15 cellular contexts compared by ENCODE assay signal in genomic region chr7:949021-949934, GRCh38. TPM values are rescaled to one million over a fixed set of nuclear protein-coding genes. Genes with fewer than 3 reads are reported as not detected.
DNase-seq lines count a peak whose midpoint lies in the region; ATAC-seq and TF ChIP-seq lines count a peak whose summit lies in the region.
"Had no signal": no experiment of that assay in that cellular context is flagged by ENCODE, and none has a peak within 500 bp of the region (broad histone marks: within the 10 kb centered on the region; RNA-seq: fewer than 3 reads in every experiment).

No MANE protein-coding gene starts in this region.

- no peak for ATAC-seq in activated naive CD8-positive, alpha-beta T cell treated with anti-CD3 and anti-CD28 coated beads, Interleukin-2, amount 50 U/mL, for 24 hours
- no peak for ATAC-seq in mucosa of descending colon
- no peak for ATAC-seq in HG03159 (IDR thresholded peaks at IDR 0.05; ENCODE audit: unreplicated experiment)

- H3K4me3 Mint-ChIP-seq in activated naive CD8-positive, alpha-beta T cell treated with anti-CD3 and anti-CD28 coated beads, Interleukin-2, amount 50 U/mL, for 24 hours, result no peak overlapping the region
- H3K4me3 Mint-ChIP-seq: T-helper 1 cell treated with Interleukin-12 subunit alpha and Interleukin-12 subunit beta and Interleukin-4 antibody, amounts not matched to agents 30 μg/mL and 1 μg/mL, for 36 hours had no signal

- H3K4me3 ChIP-seq in BLaER1 (no peak overlapping the region), H7 (ENCODE audit: insufficient read depth, low read depth, low read length) (no peak overlapping the region), mucosa of descending colon (no peak overlapping the region), HAP-1 (no peak overlapping the region)
- H3K4me3 ChIP-seq: hepatocyte had no signal

- H3K27me3 ChIP-seq in BLaER1, result no peaks in the 10 kb centered on the region
- H3K27me3 ChIP-seq in H7 (ENCODE audit: control insufficient read depth, insufficient read depth, low read length), result peaks cover 14% of the 10 kb centered on the region
- no peaks in the 10 kb centered on the region for H3K27me3 ChIP-seq in HAP-1 (ENCODE audit: low read depth)

- peak overlapping the region; percentile 39 for H3K27ac Mint-ChIP-seq in activated naive CD8-positive, alpha-beta T cell treated with anti-CD3 and anti-CD28 coated beads, Interleukin-2, amount 50 U/mL, for 24 hours
- H3K27ac Mint-ChIP-seq: T-helper 1 cell treated with Interleukin-12 subunit alpha and Interleukin-12 subunit beta and Interleukin-4 antibody, amounts not matched to agents 30 μg/mL and 1 μg/mL, for 36 hours had no signal

- peaks cover 47% of the 10 kb centered on the region for H3K4me1 ChIP-seq in BLaER1
- peaks cover 25% of the 10 kb centered on the region for H3K4me1 ChIP-seq in mucosa of descending colon (ENCODE audit: low read depth)
- no peaks in the 10 kb centered on the region for H3K4me1 ChIP-seq in HAP-1

- intact Hi-C loops in mucosa of descending colon (cut with DNase I, micrococcal nuclease), result no loop called here

- in situ Hi-C loops in HAP-1 (cut with MboI; ENCODE audit: low sequenced_read_pairs), result no loop called here

- H3K27me3 Mint-ChIP-seq in activated naive CD8-positive, alpha-beta T cell treated with anti-CD3 and anti-CD28 coated beads, Interleukin-2, amount 50 U/mL, for 24 hours, result no peaks in the 10 kb centered on the region

- H3K9me3 ChIP-seq in BLaER1, result no peaks in the 10 kb centered on the region
- no peaks in the 10 kb centered on the region for H3K9me3 ChIP-seq in mucosa of descending colon
- no peaks in the 10 kb centered on the region for H3K9me3 ChIP-seq in HAP-1

- no peak overlapping the region; the same call in 1 of the 2 replicates for H3K9ac ChIP-seq in BLaER1

- no peak for TF ChIP-seq CTCF in mucosa of descending colon (IDR thresholded peaks at IDR 0.05)

- peaks cover 13% of the 10 kb centered on the region for H3K36me3 Mint-ChIP-seq in activated naive CD8-positive, alpha-beta T cell treated with anti-CD3 and anti-CD28 coated beads, Interleukin-2, amount 50 U/mL, for 24 hours (ENCODE audit: low read depth)

- DNase-seq in H7 (peak; percentile 56), mucosa of descending colon (peak in 2 of 3 donors; percentile 47 to 55), DMS153 treated with DMSO at 0.1 percent for 48 hours (lab: John Stamatoyannopoulos, UW; ENCODE audit: unreplicated experiment) (no peak), COLO668 (lab: John Stamatoyannopoulos, UW; ENCODE audit: unreplicated experiment) (no peak), HAP-1 (ENCODE audit: low spot score in 2 of 2) (no peak)
- DNase-seq in activated naive CD8-positive, alpha-beta T cell treated with anti-CD3 and anti-CD28 coated beads, Interleukin-2, amount 50 U/mL, for 24 hours, result no peak
- DNase-seq: mesendoderm; NCI-H2171; stimulated activated CD4-positive, alpha-beta T cell treated with anti-CD3 and anti-CD28 coated beads, Interleukin-1b, Interleukin-23, amount 100 ng/mL, for 48 hours had no signal

- peaks cover 17% of the 10 kb centered on the region for H3K4me1 Mint-ChIP-seq in activated naive CD8-positive, alpha-beta T cell treated with anti-CD3 and anti-CD28 coated beads, Interleukin-2, amount 50 U/mL, for 24 hours

- peaks cover 59% of the 10 kb centered on the region for H4K20me1 ChIP-seq in BLaER1

- peak overlapping the region; percentile 63 for H3K4me2 ChIP-seq in BLaER1
- H3K4me2 ChIP-seq: hepatocyte had no signal

- H3K27ac ChIP-seq in BLaER1, result peak overlapping the region; percentile 20
- H3K27ac ChIP-seq: hepatocyte had no signal

- no peaks in the 10 kb centered on the region for H3K9me3 Mint-ChIP-seq in activated naive CD8-positive, alpha-beta T cell treated with anti-CD3 and anti-CD28 coated beads, Interleukin-2, amount 50 U/mL, for 24 hours
- H3K9me3 Mint-ChIP-seq: T-helper 1 cell treated with Interleukin-12 subunit alpha and Interleukin-12 subunit beta and Interleukin-4 antibody, amounts not matched to agents 30 μg/mL and 1 μg/mL, for 36 hours had no signal

- peaks cover 26% of the 10 kb centered on the region for H3K36me3 ChIP-seq in BLaER1
- H3K36me3 ChIP-seq in H7 (replicated peaks; ENCODE audit: control insufficient read depth, insufficient read depth, low read length), result no peaks in the 10 kb centered on the region
- H3K36me3 ChIP-seq in mucosa of descending colon (ENCODE audit: low read depth), result no peaks in the 10 kb centered on the region
- no peaks in the 10 kb centered on the region for H3K36me3 ChIP-seq in HAP-1 (replicated peaks)

RNA-seq across cellular contexts. Expression of gene ADAP1, which starts 5.2 kb away (rescaled TPM):
- total RNA-seq in H7 (2014; rRNA removed; shearing (Covaris generic)), result 4.9 and 5.0 TPM in 2 replicates
- total RNA-seq in mucosa of descending colon, result 100 to 1,000 TPM in 1 of 3 donors, 10 to 100 TPM in 2; 80.7 to 153 (median 98.8) TPM

RNA-seq across cellular contexts. Expression of gene COX19, which starts 26.1 kb away (rescaled TPM):
- total RNA-seq in H7 (2014; rRNA removed; shearing (Covaris generic)), result 8.4 and 12.9 TPM in 2 replicates
- total RNA-seq in mucosa of descending colon, result 10 to 100 TPM; 14.9 to 20.9 (median 15.8) TPM

RNA-seq across cellular contexts. Expression of gene CYP2W1, which starts 33.7 kb away (rescaled TPM):
- not detected in 2 replicates for total RNA-seq in H7 (2014; rRNA removed; shearing (Covaris generic))
- total RNA-seq in mucosa of descending colon, result 1 to 10 TPM in 2 of 3 donors, under 1 TPM in 1; 0.47 to 2.3 (median 2.1) TPM
- total RNA-seq: bronchial epithelial cell, epithelial cell of proximal tubule had no signal

Comparison
In these comparisons a context has a peak if more than half of its experiments do, and no peak if none do; other contexts are left out.
1. DNase-seq: peak in H7 (single experiment) and mucosa of descending colon (2 of 3); none in activated naive CD8-positive, alpha-beta T cell treated with anti-CD3 and anti-CD28 coated beads, Interleukin-2, amount 50 U/mL, for 24 hours (single experiment), DMS153 treated with DMSO at 0.1 percent for 48 hours (single experiment), COLO668 (single experiment) and HAP-1 (0 of 2).
2. RNA of gene ADAP1, which starts 5.2 kb away (total RNA-seq): 80.7 to 153 TPM in mucosa of descending colon; 4.9 to 5.0 TPM in H7; every median in the first group is over 10 times any median in the second.